Comparison of ENCODE assay signal across 18 cellular contexts in genomic region chr1:66537718-66538117, GRCh38.
"Had no signal": no experiment of that assay in that cellular context is flagged by ENCODE, and none has a peak within 500 bp of the region (broad histone marks: within the 10 kb centered on the region; RNA-seq: fewer than 3 reads in every experiment).

No MANE protein-coding gene starts in this region.

- H3K9me3 ChIP-seq: body of pancreas, upper lobe of right lung had no signal

- H3K27me3 ChIP-seq: body of pancreas had no signal

- H3K27ac ChIP-seq: body of pancreas, neural progenitor cell, upper lobe of right lung had no signal

- ATAC-seq: activated naive CD8-positive, alpha-beta T cell treated with anti-CD3 and anti-CD28 coated beads, Interleukin-2, amount 50 U/mL, for 24 hours; activated T-cell treated with anti-CD3 and anti-CD28 coated beads, Interleukin-2, amount 50 U/mL, for 72 hours; body of pancreas; left colon; T-helper 17 cell; upper lobe of right lung had no signal

- H2AFZ ChIP-seq: neural progenitor cell had no signal

- H3K4me3 ChIP-seq: body of pancreas, lung, neural progenitor cell, upper lobe of right lung had no signal

- H3K36me3 ChIP-seq: neural progenitor cell, upper lobe of right lung had no signal

- H3K4me2 ChIP-seq: neural progenitor cell had no signal

- DNase-seq: activated CD4-positive, alpha-beta memory T cell treated with anti-CD3 and anti-CD28 coated beads, Interleukin-2, amount 10 ng/mL, durations not matched to agents 7 days and 5 days; activated CD4-positive, alpha-beta T cell treated with anti-CD3 and anti-CD28 coated beads for 48 hours; activated effector memory CD4-positive, alpha-beta T cell treated with Interleukin-2 at 50 U/mL for 16 hours; activated naive CD4-positive, alpha-beta T cell treated with anti-CD3 and anti-CD28 coated beads, Interleukin-2, amount 50 U/mL, for 16 hours; activated naive CD8-positive, alpha-beta T cell treated with anti-CD3 and anti-CD28 coated beads, Interleukin-2, amount 50 U/mL, for 24 hours; activated T-cell treated with anti-CD3 and anti-CD28 coated beads, Interleukin-2, amount 50 U/mL, for 72 hours; body of pancreas; dermis blood vessel endothelial cell; effector memory CD4-positive, alpha-beta T cell; islet precursor cell; left colon; naive B cell; stimulated activated CD4-positive, alpha-beta T cell treated with anti-CD3 and anti-CD28 coated beads, Interleukin-4, amount 100 ng/mL, for 24 hours; stimulated activated naive CD4-positive, alpha-beta T cell treated with Interleukin-2 at 50 U/mL for 16 hours; T-helper 17 cell; upper lobe of right lung had no signal

- H3K9ac ChIP-seq: neural progenitor cell had no signal
